Comparison of ENCODE assay signal across 1 cellular context in genomic region chr1:169309178-169310166, GRCh38.
TF ChIP-seq lines count a peak whose summit lies in the region.

No MANE protein-coding gene starts in this region.

TF ChIP-seq in K562, 482 proteins besides CTCF, POLR2A, EP300 and RAD21 (continued from another document and continues in another):
- TF ChIP-seq ZNF609 (CRISPR knock-in tag; IDR thresholded peaks at IDR 0.05; ENCODE audit: borderline replicate concordance) (no peak), ZNF639 (CRISPR knock-in tag; conservative IDR thresholded peaks at IDR 0.05 in 1 of 2, IDR thresholded peaks at IDR 0.05 in 1 of 2) (no peak), HDAC2 (IDR thresholded peaks at IDR 0.05) (no peak), CCNT2 (IDR thresholded peaks at IDR 0.05; ENCODE audit: borderline replicate concordance, extremely low read depth, insufficient read length, low read depth, low read length) (peak; percentile 45), SMAD1 (IDR thresholded peaks at IDR 0.05; ENCODE audit: low read depth, low read length, partially characterized antibody) (no peak), YY1 (IDR thresholded peaks at IDR 0.05; ENCODE audit: borderline replicate concordance in 1 of 3, control insufficient read depth in 1 of 3, extremely low read depth in 1 of 3, insufficient read depth in 3 of 3, insufficient read length in 1 of 3, insufficient replicate concordance in 2 of 3, low read depth in 1 of 3, low read length in 2 of 3) (no peak), ZNF589 (CRISPR knock-in tag; IDR thresholded peaks at IDR 0.05; ENCODE audit: low read depth) (peak; percentile 47; the same call in 1 of the 2 replicates), BCL6 (CRISPR knock-in tag; IDR thresholded peaks at IDR 0.05) (no peak), ATF4 (CRISPR knock-in tag; IDR thresholded peaks at IDR 0.05) (no peak), TFAM (CRISPR knock-in tag; conservative IDR thresholded peaks at IDR 0.05) (no peak), RBM17 (IDR thresholded peaks at IDR 0.05; ENCODE audit: borderline replicate concordance, low read depth, low read length) (no peak), ZKSCAN3 (CRISPR knock-in tag; IDR thresholded peaks at IDR 0.05) (no peak), TCF15 (CRISPR knock-in tag; IDR thresholded peaks at IDR 0.05) (no peak), ZNF507 (tag; conservative IDR thresholded peaks at IDR 0.05) (no peak), PHF21A (IDR thresholded peaks at IDR 0.05; ENCODE audit: borderline replicate concordance, low read depth) (no peak), MITF (IDR thresholded peaks at IDR 0.05) (no peak), ZNF277 (CRISPR knock-in tag; IDR thresholded peaks at IDR 0.05; ENCODE audit: borderline replicate concordance) (no peak), AFF4 (CRISPR knock-in tag; IDR thresholded peaks at IDR 0.05) (no peak), THAP7 (CRISPR knock-in tag; IDR thresholded peaks at IDR 0.05) (no peak), ZNF696 (CRISPR knock-in tag; conservative IDR thresholded peaks at IDR 0.05) (no peak), HIVEP1 (CRISPR knock-in tag; IDR thresholded peaks at IDR 0.05) (no peak), STAG1 (CRISPR knock-in tag; IDR thresholded peaks at IDR 0.05; ENCODE audit: borderline replicate concordance) (no peak), ZBTB7A (IDR thresholded peaks at IDR 0.05; ENCODE audit: borderline replicate concordance, control insufficient read depth, low read depth, low read length) (no peak), PATZ1 (CRISPR knock-in tag; IDR thresholded peaks at IDR 0.05; ENCODE audit: borderline replicate concordance) (no peak), MTA2 (IDR thresholded peaks at IDR 0.05; ENCODE audit: low read depth) (peak; percentile 86), MBD2 (IDR thresholded peaks at IDR 0.05; ENCODE audit: borderline replicate concordance, low read depth) (peak; percentile 39; the same call in 1 of the 2 replicates), L3MBTL2 (IDR thresholded peaks at IDR 0.05) (0 out of 2 replicates have a peak, but pooled peaks have one; percentile 32), GABPA (tag; conservative IDR thresholded peaks at IDR 0.05; ENCODE audit: low read depth) (peak; percentile 67), REST (CRISPR knock-in tag; IDR thresholded peaks at IDR 0.05; ENCODE audit: low read depth) (no peak), NCOR1 (IDR thresholded peaks at IDR 0.05) (peak; percentile 83), ZNF551 (CRISPR knock-in tag; IDR thresholded peaks at IDR 0.05) (no peak)
